In genomic region chr6:133992992-133993682, GRCh38 we compare ENCODE assay signal across 21 cellular contexts. TPM values are rescaled to one million over a fixed set of nuclear protein-coding genes. Genes with fewer than 3 reads are reported as not detected.
DNase-seq lines count a peak whose midpoint lies in the region; TF ChIP-seq lines count a peak whose summit lies in the region.
"Had no signal": no experiment of that assay in that cellular context is flagged by ENCODE, and none has a peak within 500 bp of the region (broad histone marks: within the 10 kb centered on the region; RNA-seq: fewer than 3 reads in every experiment).

No MANE protein-coding gene starts in this region.

- CTCF ChIA-PET in activated CD4-positive, alpha-beta memory T cell treated with anti-CD3 and anti-CD28 coated beads, Interleukin-2, amount 10 ng/mL, durations not matched to agents 7 days and 5 days (lab: Charles Lee) = interaction anchor here (0.6 to 1.0 kb wide), 2 partner anchors 70 to 669 kb away, joined by 3 read pairs; no protein-coding TSS in a partner anchor

- peaks cover 0 to 43% (median 29%) of the 10 kb centered on the region in 4 donors for H3K4me1 ChIP-seq in tibial artery

- TF ChIP-seq POLR2A in erythroblast (IDR thresholded peaks at IDR 0.05; ENCODE audit: low read length) = no peak

- H3K4me3 ChIP-seq in tibial artery = no peak overlapping the region
- H3K4me3 ChIP-seq: SJCRH30, stomach had no signal

- no peaks in the 10 kb centered on the region for H3K27me3 ChIP-seq in tibial artery
- H3K27me3 ChIP-seq: SJCRH30, stomach had no signal

- no peaks in the 10 kb centered on the region for H3K4me1 Mint-ChIP-seq in activated CD4-positive, alpha-beta memory T cell treated with anti-CD3 and anti-CD28 coated beads, Interleukin-2, amount 10 ng/mL, durations not matched to agents 7 days and 5 days
- H3K4me1 Mint-ChIP-seq: B cell had no signal

- no peak overlapping the region for H3K27ac Mint-ChIP-seq in activated CD4-positive, alpha-beta memory T cell treated with anti-CD3 and anti-CD28 coated beads, Interleukin-2, amount 10 ng/mL, durations not matched to agents 7 days and 5 days
- H3K27ac Mint-ChIP-seq: B cell had no signal

- H3K36me3 ChIP-seq in tibial artery = peaks cover 0 to 3% (median 0%) of the 10 kb centered on the region in 3 donors

- no peak overlapping the region for H3K4me3 Mint-ChIP-seq in activated CD4-positive, alpha-beta memory T cell treated with anti-CD3 and anti-CD28 coated beads, Interleukin-2, amount 10 ng/mL, durations not matched to agents 7 days and 5 days
- H3K4me3 Mint-ChIP-seq: B cell had no signal

- H3K9me3 Mint-ChIP-seq in activated CD4-positive, alpha-beta memory T cell treated with anti-CD3 and anti-CD28 coated beads, Interleukin-2, amount 10 ng/mL, durations not matched to agents 7 days and 5 days = no peaks in the 10 kb centered on the region

- intact Hi-C loops in tibial artery (cut with DNase I; ENCODE audit: low total_unique reads) = no loop called here

- H3K36me3 Mint-ChIP-seq in activated CD4-positive, alpha-beta memory T cell treated with anti-CD3 and anti-CD28 coated beads, Interleukin-2, amount 10 ng/mL, durations not matched to agents 7 days and 5 days (ENCODE audit: low read depth) = peaks cover under 1% of the 10 kb centered on the region

- POLR2A ChIA-PET in activated CD4-positive, alpha-beta memory T cell treated with anti-CD3 and anti-CD28 coated beads, Interleukin-2, amount 10 ng/mL, durations not matched to agents 7 days and 5 days (lab: Charles Lee) = interaction anchor here (1.6 kb wide), 1 partner anchor 11 kb away, joined by 5 read pairs; no protein-coding TSS in a partner anchor

- no peaks in the 10 kb centered on the region for H3K27me3 Mint-ChIP-seq in activated CD4-positive, alpha-beta memory T cell treated with anti-CD3 and anti-CD28 coated beads, Interleukin-2, amount 10 ng/mL, durations not matched to agents 7 days and 5 days
- H3K27me3 Mint-ChIP-seq: B cell had no signal

- H3K27ac ChIP-seq in tibial artery = peak overlapping the region; percentile 43 to 58
- H3K27ac ChIP-seq: SJCRH30 had no signal

- no peaks in the 10 kb centered on the region for H3K9me3 ChIP-seq in tibial artery
- H3K9me3 ChIP-seq: SJCRH30, stomach had no signal

- TF ChIP-seq CTCF in tibial artery (IDR thresholded peaks at IDR 0.05) = no peak

- DNase-seq in NCI-H82 (lab: John Stamatoyannopoulos, UW) = peak; percentile 10
- no peak for DNase-seq in NCI-H82 treated with DMSO at 0.1 percent for 48 hours (lab: John Stamatoyannopoulos, UW; ENCODE audit: unreplicated experiment)
- DNase-seq in erythroblast (lab: John Stamatoyannopoulos, UW) = peak; percentile 53 to 55
- DNase-seq in inferior parietal cortex (ENCODE audit: extremely low spot score) = peak; percentile 40
- no peak for DNase-seq in tibial artery
- no peak for DNase-seq in activated CD4-positive, alpha-beta memory T cell treated with anti-CD3 and anti-CD28 coated beads, Interleukin-2, amount 10 ng/mL, durations not matched to agents 7 days and 5 days
- DNase-seq in SIG-M5 treated with dmso at 0.1 percent for 504 hours (lab: John Stamatoyannopoulos, UW; ENCODE audit: unreplicated experiment) = no peak
- no peak for DNase-seq in iPS-NIHi7 (ENCODE audit: extremely low spot score)
- DNase-seq: activated CD4-positive, alpha-beta T cell treated with anti-CD3 and anti-CD28 coated beads, Interleukin-2, amount 50 U/mL, for 1 hour; activated CD8-positive, alpha-beta memory T cell treated with anti-CD3 and anti-CD28 coated beads, Interleukin-2, amount 50 U/mL, for 48 hours; activated effector memory CD4-positive, alpha-beta T cell treated with Interleukin-2 at 50 U/mL for 16 hours; caudate nucleus; HCEC 1CT; NCI-H1105; NCI-H526; PC-3; SJCRH30; stimulated activated CD4-positive, alpha-beta T cell treated with anti-CD3 and anti-CD28 coated beads, Interleukin-4, amount 100 ng/mL, for 4 hours; stomach; T-helper 1 cell had no signal

RNA-seq across cellular contexts. Expression of gene TBPL1, which starts 40.1 kb away (rescaled TPM):
- 10 to 100 TPM; 33.5 to 35.5 TPM for total RNA-seq in activated CD4-positive, alpha-beta memory T cell treated with anti-CD3 and anti-CD28 coated beads, Interleukin-2, amount 10 ng/mL, durations not matched to agents 7 days and 5 days

RNA-seq across cellular contexts. Expression of gene SLC2A12, which starts 59.3 kb away (rescaled TPM):
- total RNA-seq in activated CD4-positive, alpha-beta memory T cell treated with anti-CD3 and anti-CD28 coated beads, Interleukin-2, amount 10 ng/mL, durations not matched to agents 7 days and 5 days = under 1 TPM; 0.13 to 0.20 TPM

Comparison
In these comparisons a context has a peak if more than half of its experiments do, and no peak if none do; other contexts are left out.
1. DNase-seq: peak in NCI-H82 (single experiment), erythroblast (2 of 2) and inferior parietal cortex (single experiment); none in NCI-H82 treated with DMSO at 0.1 percent for 48 hours (single experiment), tibial artery (0 of 2), activated CD4-positive, alpha-beta memory T cell treated with anti-CD3 and anti-CD28 coated beads, Interleukin-2, amount 10 ng/mL, durations not matched to agents 7 days and 5 days (single experiment), SIG-M5 treated with dmso at 0.1 percent for 504 hours (single experiment) and iPS-NIHi7 (single experiment).